ENCODE assay signal across 8 cellular contexts in genomic region chr1:172934417-172934762, GRCh38.
DNase-seq lines count a peak whose midpoint lies in the region; ATAC-seq, FAIRE-seq and TF ChIP-seq lines count a peak whose summit lies in the region.
"Had no signal": no experiment of that assay in that cellular context is flagged by ENCODE, and none has a peak within 500 bp of the region (broad histone marks: within the 10 kb centered on the region; RNA-seq: fewer than 3 reads in every experiment).

No MANE protein-coding gene starts in this region.

- dilution Hi-C loops in keratinocyte (cut with MboI; ENCODE audit: extremely low pct_ligation_motif_present, low sequenced_read_pairs), result no loop called here

- no peaks in the 10 kb centered on the region for H3K4me1 Mint-ChIP-seq in GM23338
- peaks cover 34% of the 10 kb centered on the region for H3K4me1 Mint-ChIP-seq in stimulated activated memory B cell treated with anti-CD40 and anti-IgM and Interleukin-4, amounts not matched to agents 10 μg/mL and 1 μg/mL and 100 μg/mL, for 72 hours
- peaks cover 15 to 31% of the 10 kb centered on the region in 2 donors for H3K4me1 Mint-ChIP-seq in stimulated activated naive B cell treated with anti-CD40 and anti-IgM and Interleukin-4, amounts not matched to agents 10 μg/mL and 1 μg/mL and 100 μg/mL, for 72 hours

- H3K27me3 ChIP-seq in GM23338 (ENCODE audit: insufficient read depth), result no peaks in the 10 kb centered on the region
- no peaks in the 10 kb centered on the region for H3K27me3 ChIP-seq in keratinocyte (ENCODE audit: control insufficient read depth, extremely low read depth, insufficient read depth, low read length)

- no peak overlapping the region for H3K4me3 Mint-ChIP-seq in GM23338
- H3K4me3 Mint-ChIP-seq in stimulated activated memory B cell treated with anti-CD40 and anti-IgM and Interleukin-4, amounts not matched to agents 10 μg/mL and 1 μg/mL and 100 μg/mL, for 72 hours, result no peak overlapping the region
- no peak overlapping the region for H3K4me3 Mint-ChIP-seq in stimulated activated naive B cell treated with anti-CD40 and anti-IgM and Interleukin-4, amounts not matched to agents 10 μg/mL and 1 μg/mL and 100 μg/mL, for 72 hours

- no peak for TF ChIP-seq CTCF in GM23338 (conservative IDR thresholded peaks at IDR 0.05; ENCODE audit: low read depth in 2 of 2)
- no peak for TF ChIP-seq CTCF in keratinocyte (optimal IDR thresholded peaks at IDR 0.05 in 1 of 3, IDR thresholded peaks at IDR 0.05 in 1 of 3, conservative IDR thresholded peaks at IDR 0.05 in 1 of 3; ENCODE audit: extremely low read depth in 1 of 3, insufficient read depth in 2 of 3, low read length in 3 of 3)

- peak overlapping the region; percentile 80; the same call in 1 of the 2 replicates for H3K27ac Mint-ChIP-seq in GM23338
- peak overlapping the region; percentile 9 for H3K27ac Mint-ChIP-seq in stimulated activated memory B cell treated with anti-CD40 and anti-IgM and Interleukin-4, amounts not matched to agents 10 μg/mL and 1 μg/mL and 100 μg/mL, for 72 hours
- H3K27ac Mint-ChIP-seq in stimulated activated naive B cell treated with anti-CD40 and anti-IgM and Interleukin-4, amounts not matched to agents 10 μg/mL and 1 μg/mL and 100 μg/mL, for 72 hours, result no peak overlapping the region

- H3K27ac ChIP-seq in GM23338 (ENCODE audit: low read depth) (no peak overlapping the region), SK-N-MC (peak overlapping the region; percentile 81), keratinocyte (ENCODE audit: control insufficient read depth, insufficient read depth, low read length) (peak overlapping the region; percentile 73)

- no peaks in the 10 kb centered on the region for H3K9me1 ChIP-seq in keratinocyte (ENCODE audit: control insufficient read depth, extremely low read depth, insufficient read depth, low read length)

- H4K20me1 ChIP-seq in GM23338 (replicated peaks; ENCODE audit: insufficient read depth), result no peaks in the 10 kb centered on the region
- H4K20me1 ChIP-seq in keratinocyte (ENCODE audit: control insufficient read depth, extremely low read depth, insufficient read depth, low read length), result no peaks in the 10 kb centered on the region

- H3K4me1 ChIP-seq in GM23338 (ENCODE audit: insufficient read depth) (no peaks in the 10 kb centered on the region; the same call in 1 of the 2 replicates), keratinocyte (ENCODE audit: control insufficient read depth, extremely low read depth, insufficient read depth, low read length) (peaks cover 37% of the 10 kb centered on the region)

- H3K9me2 ChIP-seq in GM23338 (ENCODE audit: insufficient read depth), result peaks cover 10% of the 10 kb centered on the region

- H3F3A ChIP-seq in GM23338 (replicated peaks; ENCODE audit: low read depth), result no peaks in the 10 kb centered on the region

- H3K27me3 Mint-ChIP-seq in GM23338 (ENCODE audit: insufficient read depth, low read depth, poor library complexity), result no peaks in the 10 kb centered on the region
- H3K27me3 Mint-ChIP-seq in stimulated activated memory B cell treated with anti-CD40 and anti-IgM and Interleukin-4, amounts not matched to agents 10 μg/mL and 1 μg/mL and 100 μg/mL, for 72 hours, result no peaks in the 10 kb centered on the region
- H3K27me3 Mint-ChIP-seq in stimulated activated naive B cell treated with anti-CD40 and anti-IgM and Interleukin-4, amounts not matched to agents 10 μg/mL and 1 μg/mL and 100 μg/mL, for 72 hours, result no peaks in the 10 kb centered on the region

- no peaks in the 10 kb centered on the region for H3K36me3 ChIP-seq in GM23338 (ENCODE audit: insufficient read depth)
- H3K36me3 ChIP-seq in SK-N-MC (ENCODE audit: insufficient read depth, low read length), result no peaks in the 10 kb centered on the region
- H3K36me3 ChIP-seq in keratinocyte (ENCODE audit: control insufficient read depth in 2 of 2, extremely low read depth in 1 of 2, insufficient read depth in 2 of 2, low read length in 2 of 2), result no peaks in the 10 kb centered on the region

- H3K9ac ChIP-seq in SK-N-MC (ENCODE audit: insufficient read length) (no peak overlapping the region), keratinocyte (ENCODE audit: control insufficient read depth, extremely low read depth, insufficient read depth, low read length) (peak overlapping the region; percentile 11)

- H3K79me2 ChIP-seq in GM23338 (replicated peaks; ENCODE audit: insufficient read depth), result no peaks in the 10 kb centered on the region
- no peaks in the 10 kb centered on the region for H3K79me2 ChIP-seq in keratinocyte (ENCODE audit: control insufficient read depth, insufficient read depth, low read length)

- H3K4me3 ChIP-seq in GM23338 (no peak overlapping the region), SK-N-MC (no peak overlapping the region), keratinocyte (ENCODE audit: control insufficient read depth in 2 of 3, extremely low read depth in 1 of 3, insufficient read depth in 2 of 3, low read depth in 1 of 3, low read length in 3 of 3) (no peak overlapping the region)

- ATAC-seq in GM23338 (no peak), HG02938 (IDR thresholded peaks at IDR 0.05; ENCODE audit: unreplicated experiment) (no peak), HG02840 (IDR thresholded peaks at IDR 0.05; ENCODE audit: low FRiP score, unreplicated experiment) (no peak)
- ATAC-seq in stimulated activated memory B cell treated with anti-CD40 and anti-IgM and Interleukin-4, amounts not matched to agents 10 μg/mL and 1 μg/mL and 100 μg/mL, for 72 hours, result no peak
- ATAC-seq in stimulated activated naive B cell treated with anti-CD40 and anti-IgM and Interleukin-4, amounts not matched to agents 10 μg/mL and 1 μg/mL and 100 μg/mL, for 72 hours (replicated peaks), result no peak

- H3K4me2 ChIP-seq in GM23338 (no peak overlapping the region), keratinocyte (ENCODE audit: control insufficient read depth, extremely low read depth, insufficient read depth, low read depth, low read length) (peak overlapping the region; percentile 59)

- no peak for FAIRE-seq in keratinocyte (lab: Jason Lieb, UNC)

- H2AFZ ChIP-seq in GM23338 (peak overlapping the region; percentile 90), keratinocyte (ENCODE audit: control insufficient read depth, low read length) (peak overlapping the region; percentile 72)

- H3K9me3 Mint-ChIP-seq in GM23338, result no peaks in the 10 kb centered on the region; the same call in 2 of the 3 replicates
- peaks cover 3% of the 10 kb centered on the region for H3K9me3 Mint-ChIP-seq in stimulated activated memory B cell treated with anti-CD40 and anti-IgM and Interleukin-4, amounts not matched to agents 10 μg/mL and 1 μg/mL and 100 μg/mL, for 72 hours
- H3K9me3 Mint-ChIP-seq in stimulated activated naive B cell treated with anti-CD40 and anti-IgM and Interleukin-4, amounts not matched to agents 10 μg/mL and 1 μg/mL and 100 μg/mL, for 72 hours, result peaks cover 0 to 3% of the 10 kb centered on the region in 2 donors

- no peaks in the 10 kb centered on the region for H3K36me3 Mint-ChIP-seq in GM23338 (ENCODE audit: low read depth)
- no peaks in the 10 kb centered on the region for H3K36me3 Mint-ChIP-seq in stimulated activated memory B cell treated with anti-CD40 and anti-IgM and Interleukin-4, amounts not matched to agents 10 μg/mL and 1 μg/mL and 100 μg/mL, for 72 hours
- no peaks in the 10 kb centered on the region for H3K36me3 Mint-ChIP-seq in stimulated activated naive B cell treated with anti-CD40 and anti-IgM and Interleukin-4, amounts not matched to agents 10 μg/mL and 1 μg/mL and 100 μg/mL, for 72 hours

- H3K9me3 ChIP-seq in SK-N-MC (ENCODE audit: low read depth, low read length) (no peaks in the 10 kb centered on the region), keratinocyte (ENCODE audit: control insufficient read depth, low read depth, low read length) (peaks cover 2% of the 10 kb centered on the region)

- no peak for DNase-seq in GM23338 (ENCODE audit: low spot score)
- DNase-seq in SK-N-MC (ENCODE audit: low read depth, low spot score), result no peak
- no peak for DNase-seq in keratinocyte (ENCODE audit: low read depth, low spot score)
- DNase-seq in stimulated activated naive B cell treated with anti-CD40 and anti-IgM and Interleukin-4, amounts not matched to agents 10 μg/mL and 1 μg/mL and 100 μg/mL, for 72 hours, result no peak
- DNase-seq: NCI-H2081 treated with DMSO at 0.1 percent for 48 hours had no signal

TF ChIP-seq in GM23338, 12 proteins besides CTCF, POLR2A, EP300 and RAD21:
- TF ChIP-seq POLR2AphosphoS5 (IDR thresholded peaks at IDR 0.05; ENCODE audit: low read depth), result no peak
- no peak for TF ChIP-seq ZNF114 (CRISPR knock-in tag; IDR thresholded peaks at IDR 0.05)
- TF ChIP-seq REST (IDR thresholded peaks at IDR 0.05; ENCODE audit: unreplicated experiment), result no peak
- no peak for TF ChIP-seq ZNF331 (CRISPR knock-in tag; IDR thresholded peaks at IDR 0.05; ENCODE audit: low read depth)
TF ChIP-seq in GM23338: peak in this region for 0.
